Comparison of ENCODE assay signal across 16 cellular contexts in the genomic region with DNA sequence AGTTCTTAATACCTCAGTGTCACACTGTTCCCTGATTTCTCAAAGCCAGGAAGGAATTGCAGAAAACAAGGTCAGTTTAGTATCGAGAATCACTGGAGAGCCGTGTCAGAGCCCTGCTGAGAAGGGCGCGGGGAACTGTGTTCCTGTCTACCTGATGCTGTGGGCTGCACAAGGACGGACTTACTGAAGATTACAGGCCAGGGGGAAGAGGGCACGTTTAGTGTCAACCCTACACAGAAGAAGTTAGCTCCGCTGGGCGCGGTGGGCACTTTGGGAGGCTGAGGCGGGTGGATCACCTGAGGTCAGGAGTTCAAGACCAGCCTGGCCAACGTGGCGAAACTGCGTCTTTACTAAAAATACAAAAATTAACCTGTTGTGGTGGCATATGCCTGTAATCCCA.
A peak's percentile ranks its signal among the peaks of the same experiment; 100 is the strongest.
DNase-seq lines count a peak whose midpoint lies in the region; ATAC-seq and TF ChIP-seq lines count a peak whose summit lies in the region.
"Had no signal": no experiment of that assay in that cellular context is flagged by ENCODE, and none has a peak within 500 bp of the region (broad histone marks: within the 10 kb centered on the region; RNA-seq: fewer than 3 reads in every experiment).

No MANE protein-coding gene starts in this region.

- H3K27me3 Mint-ChIP-seq in WTC11 (ENCODE audit: low read depth) (no peaks in the 10 kb centered on the region), natural killer cell (ENCODE audit: low read depth in 2 of 2) (no peaks in the 10 kb centered on the region)
- H3K27me3 Mint-ChIP-seq: CD8-positive, alpha-beta memory T cell had no signal

- POLR2A ChIA-PET in WTC11 (lab: Charles Lee), result interaction anchor here (0.7 to 1.2 kb wide), 2 partner anchors 11 to 815 kb away, joined by 3 to 5 read pairs; no protein-coding TSS in a partner anchor

- peak overlapping the region in 21 of 59 donors; percentile 1 to 52 (median 17) for H3K4me3 ChIP-seq in dorsolateral prefrontal cortex
- peak overlapping the region in 1 of 8 donors; percentile 2 for H3K4me3 ChIP-seq in spleen
- H3K4me3 ChIP-seq in transverse colon, result no peak overlapping the region
- H3K4me3 ChIP-seq: BLaER1 treated with 17β-estradiol and CSF1 and Interleukin-3, amounts not matched to agents 10 nM and 100 nM; SK-N-MC had no signal

- no peak for DNase-seq in WTC11 (ENCODE audit: low spot score)
- DNase-seq in dorsolateral prefrontal cortex, result no peak
- DNase-seq in natural killer cell, result no peak
- DNase-seq in spleen, result no peak
- DNase-seq in islet precursor cell, result no peak
- no peak for DNase-seq in DMS 273 treated with DMSO at 0.1 percent for 48 hours (lab: John Stamatoyannopoulos, UW)
- no peak for DNase-seq in foreskin melanocyte
- DNase-seq in transverse colon, result no peak
- DNase-seq: CD8-positive, alpha-beta memory T cell; NCI-H1436; NCI-H2029 treated with DMSO at 0.1 percent for 48 hours; NCI-H748 treated with DMSO at 0.1 percent for 48 hours; Right ventricle myocardium superior had no signal

- H3K27ac Mint-ChIP-seq in WTC11, result peak overlapping the region; percentile 82
- H3K27ac Mint-ChIP-seq in natural killer cell, result peak overlapping the region; percentile 80 to 90

- H3K27ac ChIP-seq in dorsolateral prefrontal cortex (peak overlapping the region; percentile 83 to 99 (median 96)), spleen (peak overlapping the region; percentile 35 to 76 (median 66)), transverse colon (no peak overlapping the region)
- H3K27ac ChIP-seq: BLaER1 treated with 17β-estradiol and CSF1 and Interleukin-3, amounts not matched to agents 10 nM and 100 nM; HL-60; SK-N-MC had no signal

- CTCF ChIA-PET in WTC11 (lab: Charles Lee), result interaction anchor here (1.0 to 4.0 kb wide), 8 partner anchors 54 to 114 kb away, joined by 3 to 27 read pairs (median 4); no protein-coding TSS in a partner anchor

- no peaks in the 10 kb centered on the region for H3K36me3 Mint-ChIP-seq in WTC11
- H3K36me3 Mint-ChIP-seq in natural killer cell, result no peaks in the 10 kb centered on the region

- peaks cover 21% of the 10 kb centered on the region for H3K4me1 Mint-ChIP-seq in WTC11
- peaks cover 68 to 80% of the 10 kb centered on the region in 2 donors for H3K4me1 Mint-ChIP-seq in natural killer cell

- 68 to 92% (median 76%) methylated on average over 13 of the region's 13 CpGs for WGBS in spleen, 5 donors
- 80 to 91% methylated on average over 9 to 13 of the region's 13 CpGs for WGBS in transverse colon (ENCODE audit: low coverage in 1 of 2), 2 donors

- in situ Hi-C loops in transverse colon (cut with MboI; ENCODE audit: low pct_ligation_motif_present in 1 of 4, low pct_unique_long_range_greater_than_20kb in 1 of 4, low sequenced_read_pairs in 3 of 4), result no loop called here

- H3K4me3 Mint-ChIP-seq in WTC11 (no peak overlapping the region), natural killer cell (no peak overlapping the region)
- H3K4me3 Mint-ChIP-seq: CD8-positive, alpha-beta memory T cell had no signal

- peaks cover 10 to 62% (median 33%) of the 10 kb centered on the region in 6 donors for H3K4me1 ChIP-seq in spleen
- no peaks in the 10 kb centered on the region for H3K4me1 ChIP-seq in transverse colon

- intact Hi-C loops in dorsolateral prefrontal cortex (cut with DNase I) (loop anchor here (2.0 to 10.0 kb wide), 4 partner anchors 79 to 105 kb away; a partner anchor contains a TSS), natural killer cell (cut with micrococcal nuclease) (loop anchor here (5.0 kb wide), 2 partner anchors 33 to 42 kb away; no protein-coding TSS in a partner anchor), spleen (cut with DNase I; ENCODE audit: low total_unique reads) (loop anchor here (10.0 kb wide), 1 partner anchor 95 kb away; no protein-coding TSS in a partner anchor), transverse colon (cut with DNase I; ENCODE audit: low total_unique reads) (no loop called here)

- H3K9me3 Mint-ChIP-seq in WTC11, result no peaks in the 10 kb centered on the region
- no peaks in the 10 kb centered on the region for H3K9me3 Mint-ChIP-seq in natural killer cell
- H3K9me3 Mint-ChIP-seq: CD8-positive, alpha-beta memory T cell had no signal

- TF ChIP-seq EP300 in transverse colon (IDR thresholded peaks at IDR 0.05; ENCODE audit: low read depth), result no peak

- H3K27me3 ChIP-seq in dorsolateral prefrontal cortex, result no peaks in the 10 kb centered on the region
- H3K27me3 ChIP-seq in spleen (replicated peaks in 1 of 7), result no peaks in the 10 kb centered on the region
- no peaks in the 10 kb centered on the region for H3K27me3 ChIP-seq in transverse colon
- H3K27me3 ChIP-seq: BLaER1 treated with 17β-estradiol and CSF1 and Interleukin-3, amounts not matched to agents 10 nM and 100 nM had no signal

- TF ChIP-seq CTCF in WTC11 (IDR thresholded peaks at IDR 0.05) (no peak), dorsolateral prefrontal cortex (IDR thresholded peaks at IDR 0.05 in 54 of 56, conservative IDR thresholded peaks at IDR 0.05 in 2 of 56; ENCODE audit: low read depth in 1 of 56, partially characterized antibody in 56 of 56) (no peak), natural killer cell (IDR thresholded peaks at IDR 0.05) (no peak), spleen (IDR thresholded peaks at IDR 0.05 in 8 of 11, conservative IDR thresholded peaks at IDR 0.05 in 3 of 11) (no peak), transverse colon (IDR thresholded peaks at IDR 0.05) (no peak)

- TF ChIP-seq POLR2A in spleen (IDR thresholded peaks at IDR 0.05) (no peak), transverse colon (IDR thresholded peaks at IDR 0.05) (no peak)

- no peaks in the 10 kb centered on the region for H3K9me3 ChIP-seq in spleen
- H3K9me3 ChIP-seq in transverse colon, result no peaks in the 10 kb centered on the region
- H3K9me3 ChIP-seq: BLaER1 treated with 17β-estradiol and CSF1 and Interleukin-3, amounts not matched to agents 10 nM and 100 nM had no signal

- no peaks in the 10 kb centered on the region for H3K36me3 ChIP-seq in spleen
- no peaks in the 10 kb centered on the region for H3K36me3 ChIP-seq in transverse colon
- H3K36me3 ChIP-seq: BLaER1 treated with 17β-estradiol and CSF1 and Interleukin-3, amounts not matched to agents 10 nM and 100 nM had no signal

- no peak for ATAC-seq in WTC11
- ATAC-seq in natural killer cell, result no peak

TF ChIP-seq in WTC11, 78 proteins besides CTCF, POLR2A, EP300 and RAD21 (continues in another document):
- TF ChIP-seq, protein P1, sequence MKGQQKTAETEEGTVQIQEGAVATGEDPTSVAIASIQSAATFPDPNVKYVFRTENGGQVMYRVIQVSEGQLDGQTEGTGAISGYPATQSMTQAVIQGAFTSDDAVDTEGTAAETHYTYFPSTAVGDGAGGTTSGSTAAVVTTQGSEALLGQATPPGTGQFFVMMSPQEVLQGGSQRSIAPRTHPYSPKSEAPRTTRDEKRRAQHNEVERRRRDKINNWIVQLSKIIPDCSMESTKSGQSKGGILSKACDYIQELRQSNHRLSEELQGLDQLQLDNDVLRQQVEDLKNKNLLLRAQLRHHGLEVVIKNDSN (CRISPR knock-in tag; IDR thresholded peaks at IDR 0.05), result no peak
- TF ChIP-seq, protein P2, sequence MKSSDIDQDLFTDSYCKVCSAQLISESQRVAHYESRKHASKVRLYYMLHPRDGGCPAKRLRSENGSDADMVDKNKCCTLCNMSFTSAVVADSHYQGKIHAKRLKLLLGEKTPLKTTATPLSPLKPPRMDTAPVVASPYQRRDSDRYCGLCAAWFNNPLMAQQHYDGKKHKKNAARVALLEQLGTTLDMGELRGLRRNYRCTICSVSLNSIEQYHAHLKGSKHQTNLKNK (CRISPR knock-in tag; IDR thresholded peaks at IDR 0.05), result no peak
- TF ChIP-seq TEAD4 (CRISPR knock-in tag; IDR thresholded peaks at IDR 0.05) (no peak), NFYB (CRISPR knock-in tag; conservative IDR thresholded peaks at IDR 0.05; ENCODE audit: low read depth) (no peak), NR1H2 (CRISPR knock-in tag; IDR thresholded peaks at IDR 0.05) (no peak), ESRRA (CRISPR knock-in tag; IDR thresholded peaks at IDR 0.05; ENCODE audit: borderline replicate concordance) (no peak), JUN (CRISPR knock-in tag; IDR thresholded peaks at IDR 0.05) (no peak), SMAD4 (CRISPR knock-in tag; IDR thresholded peaks at IDR 0.05) (no peak)
- TF ChIP-seq, protein P3, sequence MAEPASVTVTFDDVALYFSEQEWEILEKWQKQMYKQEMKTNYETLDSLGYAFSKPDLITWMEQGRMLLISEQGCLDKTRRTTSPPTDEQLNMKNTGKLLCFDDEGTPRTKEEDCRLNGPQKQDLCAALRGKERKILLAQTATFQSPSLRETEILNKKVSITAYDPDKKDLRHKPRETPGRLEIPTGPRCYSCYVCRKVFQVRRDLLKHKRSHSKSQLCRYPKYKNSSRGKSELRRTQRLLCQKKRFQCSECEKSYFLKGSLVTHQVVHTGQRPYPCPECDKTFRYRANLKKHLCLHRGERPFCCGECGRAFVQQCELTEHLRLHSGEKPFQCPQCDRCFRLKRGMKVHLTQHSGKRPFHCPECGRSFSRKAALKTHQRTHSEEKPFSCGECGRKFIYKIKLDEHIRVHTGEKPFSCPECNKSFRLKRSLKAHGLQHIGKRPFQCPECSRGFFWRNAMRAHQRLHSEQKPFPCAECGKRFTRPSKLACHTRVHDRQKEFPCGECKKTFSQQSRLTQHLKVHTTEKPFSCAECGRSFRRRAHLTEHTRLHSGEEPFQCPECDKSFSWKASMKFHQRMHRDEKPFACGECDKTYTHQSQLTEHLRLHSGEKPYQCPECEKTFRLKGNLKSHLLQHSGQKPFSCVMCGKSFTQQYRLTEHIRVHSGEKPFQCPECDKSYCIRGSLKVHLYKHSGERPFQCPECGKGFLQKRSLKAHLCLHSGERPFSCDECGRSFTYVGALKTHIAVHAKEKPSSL (CRISPR knock-in tag; conservative IDR thresholded peaks at IDR 0.05), result no peak
- TF ChIP-seq, protein P4, sequence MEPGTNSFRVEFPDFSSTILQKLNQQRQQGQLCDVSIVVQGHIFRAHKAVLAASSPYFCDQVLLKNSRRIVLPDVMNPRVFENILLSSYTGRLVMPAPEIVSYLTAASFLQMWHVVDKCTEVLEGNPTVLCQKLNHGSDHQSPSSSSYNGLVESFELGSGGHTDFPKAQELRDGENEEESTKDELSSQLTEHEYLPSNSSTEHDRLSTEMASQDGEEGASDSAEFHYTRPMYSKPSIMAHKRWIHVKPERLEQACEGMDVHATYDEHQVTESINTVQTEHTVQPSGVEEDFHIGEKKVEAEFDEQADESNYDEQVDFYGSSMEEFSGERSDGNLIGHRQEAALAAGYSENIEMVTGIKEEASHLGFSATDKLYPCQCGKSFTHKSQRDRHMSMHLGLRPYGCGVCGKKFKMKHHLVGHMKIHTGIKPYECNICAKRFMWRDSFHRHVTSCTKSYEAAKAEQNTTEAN (CRISPR knock-in tag; IDR thresholded peaks at IDR 0.05), result no peak

Comparison
In these comparisons a context has a peak if more than half of its experiments do, and no peak if none do; other contexts are left out.
1. H3K27ac ChIP-seq: peak in dorsolateral prefrontal cortex (59 of 59) and spleen (8 of 8); none in transverse colon (0 of 4).